In genomic region chr21:39341249-39341923, GRCh38 we compare ENCODE assay signal across 22 cellular contexts. TPM values are rescaled to one million over a fixed set of nuclear protein-coding genes. Genes with fewer than 3 reads are reported as not detected.
DNase-seq lines count a peak whose midpoint lies in the region; ATAC-seq, FAIRE-seq and TF ChIP-seq lines count a peak whose summit lies in the region.
"Had no signal": no experiment of that assay in that cellular context is flagged by ENCODE, and none has a peak within 500 bp of the region (broad histone marks: within the 10 kb centered on the region; RNA-seq: fewer than 3 reads in every experiment).

No MANE protein-coding gene starts in this region.

- H3K4me3 ChIP-seq in SK-N-SH (ENCODE audit: low read depth in 2 of 2, low read length in 1 of 2) (no peak overlapping the region), H1 (ENCODE audit: extremely low read depth in 1 of 4, insufficient read depth in 2 of 4, low read depth in 3 of 4, low read length in 4 of 4) (no peak overlapping the region)
- H3K4me3 ChIP-seq: A549, SJCRH30 had no signal

- no peak overlapping the region for H2BK120ac ChIP-seq in H1 (replicated peaks; ENCODE audit: low read depth, low read length)

- H3K9me3 ChIP-seq in SK-N-SH (no peaks in the 10 kb centered on the region), H1 (ENCODE audit: insufficient read depth in 2 of 2, low read depth in 1 of 2, low read length in 1 of 2) (no peaks in the 10 kb centered on the region)
- H3K9me3 ChIP-seq: A549, SJCRH30 had no signal

- H3K36me3 Mint-ChIP-seq in immature natural killer cell: peaks cover 8 to 28% (median 9%) of the 10 kb centered on the region in 3 donors

- no peak overlapping the region for H2AK5ac ChIP-seq in H1 (ENCODE audit: low read depth, low read length)

- H2BK5ac ChIP-seq in H1 (ENCODE audit: low read depth, low read length): no peak overlapping the region

- no peak overlapping the region for H3K4me2 ChIP-seq in SK-N-SH
- no peak overlapping the region for H3K4me2 ChIP-seq in H1 (ENCODE audit: insufficient read depth in 1 of 2, low read depth in 2 of 2, low read length in 2 of 2)
- H3K4me2 ChIP-seq: A549 had no signal

- TF ChIP-seq RAD21 in SK-N-SH (IDR thresholded peaks at IDR 0.05; ENCODE audit: low read length) (no peak), H1 (IDR thresholded peaks at IDR 0.05 in 1 of 2, conservative IDR thresholded peaks at IDR 0.05 in 1 of 2; ENCODE audit: low read depth in 2 of 2, low read length in 2 of 2) (no peak)

- H3K9me2 ChIP-seq in SK-N-SH: no peaks in the 10 kb centered on the region

- peaks cover 0 to 5% (median 0%) of the 10 kb centered on the region in 3 donors for H3K27me3 Mint-ChIP-seq in immature natural killer cell (ENCODE audit: low read depth in 3 of 3)
- H3K27me3 Mint-ChIP-seq: B cell had no signal

- DNase-seq in GM12892 (ENCODE audit: insufficient read length): no peak
- no peak for DNase-seq in SK-N-SH
- DNase-seq in H1 (ENCODE audit: low read depth in 1 of 2, low spot score in 2 of 2): no peak
- DNase-seq in immature natural killer cell: no peak
- no peak for DNase-seq in NAMALWA (ENCODE audit: low spot score)
- no peak for DNase-seq in NCI-H1417 treated with DMSO at 0.1 percent for 48 hours (lab: John Stamatoyannopoulos, UW)
- DNase-seq: IMR-90, MV-4-11, NCI-H1694 treated with DMSO at 0.1 percent for 48 hours, NCI-H2107, NCI-H446 treated with DMSO at 0.1 percent for 48 hours, NCI-H526 treated with DMSO at 0.1 percent for 48 hours, OCI-M1, SJCRH30, SW 1271 had no signal

- FAIRE-seq in GM12892 (lab: Jason Lieb, UNC): no peak
- no peak for FAIRE-seq in H1 (lab: Jason Lieb, UNC)
- FAIRE-seq: A549, GM18507, RCC 7860 had no signal

- no peak overlapping the region for H2BK15ac ChIP-seq in H1 (ENCODE audit: low read length)

- H3K79me1 ChIP-seq in H1 (ENCODE audit: low read depth, low read length): no peaks in the 10 kb centered on the region; the same call in 1 of the 2 replicates

- no peaks in the 10 kb centered on the region for H3K23me2 ChIP-seq in H1 (ENCODE audit: low read depth, low read length)

- no peak overlapping the region for H3K18ac ChIP-seq in H1 (ENCODE audit: extremely low read depth, low read length)

- TF ChIP-seq EP300 in SK-N-SH (IDR thresholded peaks at IDR 0.05; ENCODE audit: borderline replicate concordance in 1 of 2, low read depth in 1 of 2, low read length in 1 of 2) (no peak), H1 (IDR thresholded peaks at IDR 0.05; ENCODE audit: borderline replicate concordance in 1 of 2, low read depth in 2 of 2, low read length in 2 of 2) (no peak)

- no peaks in the 10 kb centered on the region for H3K9me3 Mint-ChIP-seq in immature natural killer cell

- H3K4me3 Mint-ChIP-seq in immature natural killer cell: no peak overlapping the region
- H3K4me3 Mint-ChIP-seq: B cell, CD14-positive monocyte had no signal

- H2AFZ ChIP-seq in SK-N-SH (ENCODE audit: low read depth) (no peak overlapping the region), H1 (ENCODE audit: low read length) (no peak overlapping the region)

- H3K79me2 ChIP-seq in SK-N-SH (ENCODE audit: insufficient read depth) (peaks cover 28% of the 10 kb centered on the region), H1 (ENCODE audit: control insufficient read depth in 1 of 2, insufficient read depth in 2 of 2, low read length in 2 of 2) (peaks cover 0 to 16% of the 10 kb centered on the region in 2 experiments; a peak in 3 of 4 replicates)

- H4K5ac ChIP-seq in H1 (ENCODE audit: insufficient read length, low read depth, low read length): no peak overlapping the region

- H3K14ac ChIP-seq in H1 (ENCODE audit: insufficient read length): no peak overlapping the region

- H2BK20ac ChIP-seq in H1 (ENCODE audit: low read length): no peak overlapping the region

- H3F3A ChIP-seq in SK-N-SH (replicated peaks; ENCODE audit: insufficient read depth): peaks cover 36% of the 10 kb centered on the region

- ATAC-seq in HG02981 (IDR thresholded peaks at IDR 0.05; ENCODE audit: unreplicated experiment): no peak

- peak; percentile 47 for TF ChIP-seq POLR2A in GM12892 (IDR thresholded peaks at IDR 0.05; ENCODE audit: low read depth, low read length)
- peak in 1 of 2 experiments; percentile 30; a peak in 1 of 3 replicates for TF ChIP-seq POLR2A in H1 (IDR thresholded peaks at IDR 0.05; ENCODE audit: control extremely low read depth in 1 of 2, low read depth in 2 of 2, low read length in 2 of 2)

- H3K27ac Mint-ChIP-seq in immature natural killer cell: no peak overlapping the region
- H3K27ac Mint-ChIP-seq: B cell had no signal

- H3K27ac ChIP-seq in 22Rv1 (peak overlapping the region; percentile 6; the same call in 1 of the 2 replicates), SK-N-SH (ENCODE audit: low read depth in 2 of 2, low read length in 1 of 2) (no peak overlapping the region), H1 (ENCODE audit: low read depth, low read length) (no peak overlapping the region)
- H3K27ac ChIP-seq: A549, SJCRH30 had no signal

- H3K4me1 Mint-ChIP-seq in immature natural killer cell: peaks cover 13 to 20% of the 10 kb centered on the region in 2 donors

- CTCF ChIA-PET in SK-N-SH (lab: Yijun Ruan, JAX) (no interaction called here), H1 (lab: Charles Lee; ENCODE audit: partially characterized antibody) (interaction anchor here (1.0 kb wide), 1 partner anchor 10 kb away, joined by 4 read pairs; no protein-coding TSS in a partner anchor)

- H3K36me3 ChIP-seq in SK-N-SH (replicated peaks in 1 of 2; ENCODE audit: control insufficient read depth in 1 of 2, insufficient read depth in 2 of 2, low read length in 1 of 2) (peaks cover 46 to 49% of the 10 kb centered on the region in 2 experiments), H1 (ENCODE audit: control insufficient read depth in 2 of 4, insufficient read depth in 4 of 4, low read length in 3 of 4) (peaks cover 16 to 53% (median 35%) of the 10 kb centered on the region in 4 experiments)

- H3K56ac ChIP-seq in H1 (replicated peaks; ENCODE audit: insufficient read length, low read depth, low read length): no peak overlapping the region

- POLR2A ChIA-PET in SK-N-SH (lab: Yijun Ruan, JAX) (interaction anchor here (0.9 to 1.3 kb wide), 2 partner anchors 8 to 15 kb away, joined by 3 to 5 read pairs; partner anchors contain the start of gene HMGN1), H1 (lab: Charles Lee; ENCODE audit: partially characterized antibody) (interaction anchor here (0.9 to 6.6 kb wide), 11 partner anchors 6 to 61 kb away, joined by 3 to 80 read pairs (median 6); partner anchors contain the start of genes BRWD1 and HMGN1)

- H3K27me3 ChIP-seq in SK-N-SH (ENCODE audit: insufficient read depth) (no peaks in the 10 kb centered on the region), H1 (replicated peaks in 1 of 4; ENCODE audit: control insufficient read depth in 3 of 4, extremely low read depth in 1 of 4, insufficient read depth in 3 of 4, low read length in 3 of 4) (no peaks in the 10 kb centered on the region)
- H3K27me3 ChIP-seq: SJCRH30 had no signal

- H2BK12ac ChIP-seq in H1 (ENCODE audit: low read depth, low read length): no peak overlapping the region

- TF ChIP-seq CTCF in 22Rv1 (IDR thresholded peaks at IDR 0.05): no peak
- no peak for TF ChIP-seq CTCF in SK-N-SH (IDR thresholded peaks at IDR 0.05)
- no peak for TF ChIP-seq CTCF in H1 (IDR thresholded peaks at IDR 0.05; ENCODE audit: control extremely low read depth in 1 of 3, insufficient read depth in 1 of 3, low read depth in 1 of 3, low read length in 3 of 3)

- H4K20me1 ChIP-seq in SK-N-SH (ENCODE audit: insufficient read depth) (peaks cover 29% of the 10 kb centered on the region), H1 (replicated peaks in 1 of 2; ENCODE audit: control insufficient read depth in 1 of 2, insufficient read depth in 2 of 2, low read length in 2 of 2) (peaks cover 4 to 9% of the 10 kb centered on the region in 2 experiments)

- 94% methylated on average over 6 of the region's 6 CpGs for WGBS in SK-N-SH (ENCODE audit: low lambda C conversion rate)
- 91% methylated on average over 6 of the region's 6 CpGs; no CpG with 5 or more reads in 1 of the 2 experiments for WGBS in H1 (ENCODE audit: extremely low coverage in 1 of 2, insufficient coverage in 1 of 2, insufficient read length in 1 of 2, insufficient replicate concordance in 2 of 2, low coverage in 1 of 2, low lambda C conversion rate in 2 of 2, missing lambda C conversion rate in 1 of 2), 2 experiments

- no peak overlapping the region for H3K4ac ChIP-seq in H1 (replicated peaks; ENCODE audit: insufficient read length, low read depth, low read length)

- H4K91ac ChIP-seq in H1 (replicated peaks; ENCODE audit: insufficient read length, low read length): no peak overlapping the region

- H4K8ac ChIP-seq in H1 (ENCODE audit: extremely low read depth, insufficient read depth, low read length): no peak overlapping the region

- H3K23ac ChIP-seq in H1 (ENCODE audit: insufficient read length): no peak overlapping the region

- H3K4me1 ChIP-seq in SK-N-SH (ENCODE audit: control insufficient read depth in 1 of 2, insufficient read depth in 2 of 2, low read depth in 1 of 2, low read length in 1 of 2): peaks cover 9% of the 10 kb centered on the region in 2 experiments; a peak in 3 of 4 replicates
- H3K4me1 ChIP-seq in H1 (replicated peaks in 1 of 4; ENCODE audit: control insufficient read depth in 3 of 4, insufficient read depth in 4 of 4, low read length in 3 of 4): peaks cover 0 to 3% (median 0%) of the 10 kb centered on the region in 4 experiments; a peak in 2 of 7 replicates

- H3K9ac ChIP-seq in SK-N-SH (no peak overlapping the region), H1 (replicated peaks in 1 of 4; ENCODE audit: extremely low read depth in 1 of 4, low read depth in 3 of 4, low read length in 3 of 4) (no peak overlapping the region)

RNA-seq across cellular contexts. Expression of gene HMGN1, which starts 7.5 kb away (rescaled TPM):
- polyA plus RNA-seq in GM12892 (2012; ENCODE audit: missing spikeins): 409 TPM
- polyA plus RNA-seq in SK-N-SH (2012; rRNA removed) (203 and 219 TPM in 2 replicates), H1 (2011; rRNA removed) (146 and 279 TPM in 2 replicates), immature natural killer cell (100 to 1,000 TPM; 191 to 322 (median 247) TPM)
- polyA plus RNA-seq in SK-N-SH (2012; cell fraction: cytosol; rRNA removed): 266 and 361 TPM in 2 replicates
- polyA plus RNA-seq in SK-N-SH (2012; cell fraction: nucleus; rRNA removed): 150 and 210 TPM in 2 replicates
- 505 and 530 TPM in 2 replicates for total RNA-seq in H1 (2021; fragmentation: NEBNext Ultra II Directional; extraction: Animal tissue kit (Norgen Biotek cat#: 25700))
- polyA plus RNA-seq in H1 (2011; cell fraction: cytosol; rRNA removed): 336 TPM
- 72.7 TPM for polyA plus RNA-seq in H1 (2011; cell fraction: nucleus; rRNA removed)
- 291 to 554 TPM (median 407 TPM) in 4 replicates for polyA plus RNA-seq in H1 (2012, experiment 1 of 2)
- 88.6 TPM for polyA plus RNA-seq in H1 (2012, experiment 2 of 2)
- 433 TPM for polyA plus RNA-seq in H1 (2013, experiment 1 of 2)
- 457 TPM for polyA plus RNA-seq in H1 (2013, experiment 2 of 2)
- 41.6 and 46.0 TPM in 2 replicates for polyA minus RNA-seq in H1 (2011; rRNA and poly(A)+ RNA removed)
- polyA minus RNA-seq in H1 (2011; cell fraction: cytosol; rRNA and poly(A)+ RNA removed): 111 TPM
- 83.1 TPM for polyA minus RNA-seq in H1 (2011; cell fraction: nucleus; rRNA and poly(A)+ RNA removed)

RNA-seq across cellular contexts. Expression of gene BRWD1, which starts 28.0 kb away (rescaled TPM):
- polyA plus RNA-seq in GM12892 (2012; ENCODE audit: missing spikeins): 12.3 TPM
- polyA plus RNA-seq in SK-N-SH (2012; rRNA removed): 7.9 and 9.1 TPM in 2 replicates
- 10.3 and 13.3 TPM in 2 replicates for polyA plus RNA-seq in SK-N-SH (2012; cell fraction: cytosol; rRNA removed)
- polyA plus RNA-seq in SK-N-SH (2012; cell fraction: nucleus; rRNA removed): 9.6 and 12.3 TPM in 2 replicates
- 45.2 and 47.3 TPM in 2 replicates for total RNA-seq in H1 (2021; fragmentation: NEBNext Ultra II Directional; extraction: Animal tissue kit (Norgen Biotek cat#: 25700))
- polyA plus RNA-seq in H1 (2011; rRNA removed): 7.0 and 9.3 TPM in 2 replicates
- polyA plus RNA-seq in H1 (2011; cell fraction: cytosol; rRNA removed): 12.8 TPM
- polyA plus RNA-seq in H1 (2011; cell fraction: nucleus; rRNA removed): 6.4 TPM
- polyA plus RNA-seq in H1 (2012, experiment 1 of 2): 7.6 to 14.8 TPM (median 10.5 TPM) in 4 replicates
- 2.0 TPM for polyA plus RNA-seq in H1 (2012, experiment 2 of 2)
- 11.6 TPM for polyA plus RNA-seq in H1 (2013, experiment 1 of 2)
- 10.6 TPM for polyA plus RNA-seq in H1 (2013, experiment 2 of 2)
- polyA minus RNA-seq in H1 (2011; rRNA and poly(A)+ RNA removed): 51.2 and 69.2 TPM in 2 replicates
- 29.4 TPM for polyA minus RNA-seq in H1 (2011; cell fraction: cytosol; rRNA and poly(A)+ RNA removed)
- 132 TPM for polyA minus RNA-seq in H1 (2011; cell fraction: nucleus; rRNA and poly(A)+ RNA removed)
- 10 to 100 TPM; 28.3 to 73.3 (median 34.1) TPM for polyA plus RNA-seq in immature natural killer cell
